8 cellular contexts compared by ENCODE assay signal in genomic region chr17:45307290-45308015, GRCh38. TPM values are rescaled to one million over a fixed set of nuclear protein-coding genes. Genes with fewer than 3 reads are reported as not detected.
A peak's percentile ranks its signal among the peaks of the same experiment; 100 is the strongest.
DNase-seq lines count a peak whose midpoint lies in the region; ATAC-seq and TF ChIP-seq lines count a peak whose summit lies in the region.

No MANE protein-coding gene starts in this region.

- H3K4me1 ChIP-seq in OCI-LY7 (ENCODE audit: insufficient read depth, low read length, poor library complexity, severe bottlenecking) (peaks cover 77% of the 10 kb centered on the region), liver (ENCODE audit: control insufficient read depth in 4 of 4, insufficient read depth in 4 of 4, low read length in 3 of 4) (peaks cover 15 to 65% (median 47%) of the 10 kb centered on the region in 4 donors)

- TF ChIP-seq CTCF in AG09319 (IDR thresholded peaks at IDR 0.05; ENCODE audit: low read depth, low read length) (no peak), OCI-LY7 (conservative IDR thresholded peaks at IDR 0.05; ENCODE audit: low read length) (peak; percentile 37; the same call in 1 of the 2 replicates), astrocyte of the spinal cord (IDR thresholded peaks at IDR 0.05; ENCODE audit: low read depth, low read length) (no peak), liver (IDR thresholded peaks at IDR 0.05; ENCODE audit: low read depth, low read length, missing input control) (no peak)

- DNase-seq in AG09319 (ENCODE audit: extremely low read depth, low read depth) (peak; percentile 66), OCI-LY7 (ENCODE audit: low spot score) (peak; percentile 77), astrocyte of the spinal cord (ENCODE audit: low read depth, low spot score) (peak; percentile 91), superior temporal gyrus (ENCODE audit: extremely low spot score) (peak; percentile 61), hepatic stellate cell (ENCODE audit: low spot score) (no peak), DMS153 (lab: John Stamatoyannopoulos, UW) (no peak)

- no peaks in the 10 kb centered on the region for H3K9me3 ChIP-seq in OCI-LY7 (ENCODE audit: low read length)
- H3K9me3 ChIP-seq in liver (ENCODE audit: control insufficient read depth in 4 of 4, low read length in 3 of 4), result no peaks in the 10 kb centered on the region

- H3K9me2 ChIP-seq in OCI-LY7 (ENCODE audit: insufficient read depth, low read length), result no peaks in the 10 kb centered on the region

- POLR2A ChIA-PET in OCI-LY7 (lab: Charles Lee), result no interaction called here

- intact Hi-C loops in OCI-LY7 (cut with micrococcal nuclease; ENCODE audit: unreplicated experiment), result no loop called here

- peak; percentile 43 for ATAC-seq in GM19372 (IDR thresholded peaks at IDR 0.05; ENCODE audit: low read depth, unreplicated experiment)

- peak in 1 of 2 donors; percentile 34 for TF ChIP-seq RAD21 in liver (IDR thresholded peaks at IDR 0.05)

- H3K4me3 ChIP-seq in OCI-LY7 (ENCODE audit: low read depth, low read length, poor library complexity, severe bottlenecking) (peak overlapping the region; percentile 6), astrocyte of the spinal cord (ENCODE audit: low read depth, low read length) (no peak overlapping the region), liver (ENCODE audit: low read depth in 1 of 3, low read length in 3 of 3) (no peak overlapping the region)

- CTCF ChIA-PET in OCI-LY7 (lab: Charles Lee; ENCODE audit: unreplicated experiment), result interaction anchor here (0.6 kb wide), 1 partner anchor 456 kb away, joined by 3 read pairs; no protein-coding TSS in a partner anchor

- peak overlapping the region in 1 of 2 donors; percentile 11 for H3K9ac ChIP-seq in liver (ENCODE audit: low read depth in 1 of 2, low read length in 2 of 2)

- BruUV-seq in OCI-LY7 (replicated peaks; lab: Mats Ljungman, UMichigan), result no TSS peak

- peak overlapping the region; percentile 55 for H3K4me2 ChIP-seq in OCI-LY7 (ENCODE audit: low read length)

- H3K27me3 ChIP-seq in liver (ENCODE audit: control insufficient read depth in 4 of 4, insufficient read depth in 4 of 4, low read length in 3 of 4), result no peaks in the 10 kb centered on the region

- no peak overlapping the region for H2AFZ ChIP-seq in OCI-LY7 (ENCODE audit: low read length)

- peak overlapping the region; percentile 58 for H3K27ac ChIP-seq in OCI-LY7 (ENCODE audit: low read depth, low read length, poor library complexity, severe bottlenecking)
- H3K27ac ChIP-seq in liver (ENCODE audit: low read depth in 1 of 2, low read length in 2 of 2), result peak overlapping the region; percentile 81 to 95

- WGBS in liver, result 23% methylated on average over 9 of the region's 9 CpGs

- H3K79me2 ChIP-seq in OCI-LY7 (ENCODE audit: insufficient read depth, low read depth, low read length), result peaks cover 83% of the 10 kb centered on the region

- in situ Hi-C loops in astrocyte of the spinal cord (cut with HindIII; ENCODE audit: low sequenced_read_pairs), result no loop called here

- H3K36me3 ChIP-seq in OCI-LY7 (ENCODE audit: insufficient read depth, low read length), result peaks cover 53% of the 10 kb centered on the region
- H3K36me3 ChIP-seq in liver (ENCODE audit: control insufficient read depth in 4 of 4, insufficient read depth in 3 of 4, low read depth in 1 of 4, low read length in 3 of 4), result peaks cover 0 to 2% (median 0%) of the 10 kb centered on the region in 4 donors

- H4K20me1 ChIP-seq in OCI-LY7 (ENCODE audit: insufficient read depth, low read length), result no peaks in the 10 kb centered on the region

TF ChIP-seq in liver, 16 proteins besides CTCF, POLR2A, EP300 and RAD21:
- TF ChIP-seq SP1 (IDR thresholded peaks at IDR 0.05) (peak; percentile 51), ZBTB33 (IDR thresholded peaks at IDR 0.05) (peak; percentile 35), REST (IDR thresholded peaks at IDR 0.05) (peak; percentile 15), EGR1 (IDR thresholded peaks at IDR 0.05; ENCODE audit: low read depth in 2 of 2) (no peak), NR2F2 (IDR thresholded peaks at IDR 0.05) (peak; percentile 39), HNF4G (IDR thresholded peaks at IDR 0.05) (no peak), ATF3 (IDR thresholded peaks at IDR 0.05) (peak; percentile 58), MAX (IDR thresholded peaks at IDR 0.05) (peak; percentile 55), FOXA2 (IDR thresholded peaks at IDR 0.05) (peak; percentile 13), TAF1 (conservative IDR thresholded peaks at IDR 0.05) (no peak), GABPA (IDR thresholded peaks at IDR 0.05 in 1 of 2, conservative IDR thresholded peaks at IDR 0.05 in 1 of 2) (no peak), FOXA1 (IDR thresholded peaks at IDR 0.05) (no peak), HNF4A (conservative IDR thresholded peaks at IDR 0.05) (peak; percentile 51 to 80), RXRA (IDR thresholded peaks at IDR 0.05) (peak; percentile 90 to 91), JUND (IDR thresholded peaks at IDR 0.05) (peak; percentile 91 to 93), YY1 (IDR thresholded peaks at IDR 0.05) (peak; percentile 23)
TF ChIP-seq in liver: peak in this region for 11.

RNA-seq across cellular contexts. Expression of gene MAP3K14, which starts 9.4 kb away (rescaled TPM):
- total RNA-seq in OCI-LY7 (2014; rRNA removed; shearing (Covaris generic)), result 7.1 and 12.3 TPM in 2 replicates
- total RNA-seq in OCI-LY7 (2022) (21.2 and 22.8 TPM in 2 replicates), liver (1 to 10 TPM; 1.2 to 7.8 TPM)
- 1 to 10 TPM; 2.2 to 6.1 TPM for polyA plus RNA-seq in liver

RNA-seq across cellular contexts. Expression of gene SPATA32, which starts 45.6 kb away (rescaled TPM):
- 0.41 TPM in 1 of 2 replicates, not detected in the other for total RNA-seq in OCI-LY7 (2014; rRNA removed; shearing (Covaris generic))
- total RNA-seq in OCI-LY7 (2022) (0.18 TPM in 1 of 2 replicates, not detected in the other), liver (not detected)
- not detected for polyA plus RNA-seq in liver

Comparison
In these comparisons a context has a peak if more than half of its experiments do, and no peak if none do; other contexts are left out.
1. DNase-seq: peak in AG09319 (single experiment), OCI-LY7 (single experiment), astrocyte of the spinal cord (single experiment) and superior temporal gyrus (single experiment); none in hepatic stellate cell (single experiment) and DMS153 (single experiment).